Comparison of ENCODE assay signal across 15 cellular contexts in genomic region chrX:40074080-40074958, GRCh38.
"Had no signal": no experiment of that assay in that cellular context is flagged by ENCODE, and none has a peak within 500 bp of the region (broad histone marks: within the 10 kb centered on the region; RNA-seq: fewer than 3 reads in every experiment).

No MANE protein-coding gene starts in this region.

- H3K4me3 Mint-ChIP-seq: dendritic cell treated with granulocyte-macrophage colony-stimulating factor and Interleukin-4, amounts not matched to agents 40 ng/mL and 50 ng/mL, for 4 days; naive thymus-derived CD4-positive, alpha-beta T cell; stimulated activated naive B cell treated with anti-CD40 and anti-IgM and Interleukin-4, amounts not matched to agents 10 μg/mL and 1 μg/mL and 100 μg/mL, for 72 hours; stimulated activated naive CD8-positive, alpha-beta T cell treated with anti-CD3 and anti-CD28 coated beads, Interleukin-15, amount 100 ng/mL, for 72 hours; type B pancreatic cell had no signal

- H3K4me1 ChIP-seq: foreskin keratinocyte had no signal

- H3K27ac ChIP-seq: foreskin keratinocyte, heart left ventricle, neutrophil, right atrium auricular region, sigmoid colon had no signal

- H3K9me3 Mint-ChIP-seq: dendritic cell treated with granulocyte-macrophage colony-stimulating factor and Interleukin-4, amounts not matched to agents 40 ng/mL and 50 ng/mL, for 4 days; naive thymus-derived CD4-positive, alpha-beta T cell; stimulated activated naive B cell treated with anti-CD40 and anti-IgM and Interleukin-4, amounts not matched to agents 10 μg/mL and 1 μg/mL and 100 μg/mL, for 72 hours; stimulated activated naive CD8-positive, alpha-beta T cell treated with anti-CD3 and anti-CD28 coated beads, Interleukin-15, amount 100 ng/mL, for 72 hours; type B pancreatic cell had no signal

- ATAC-seq: foreskin keratinocyte; heart left ventricle; naive thymus-derived CD4-positive, alpha-beta T cell; stimulated activated naive B cell treated with anti-CD40 and anti-IgM and Interleukin-4, amounts not matched to agents 10 μg/mL and 1 μg/mL and 100 μg/mL, for 72 hours; stimulated activated naive CD8-positive, alpha-beta T cell treated with anti-CD3 and anti-CD28 coated beads, Interleukin-15, amount 100 ng/mL, for 72 hours had no signal

- H3K27ac Mint-ChIP-seq: dendritic cell treated with granulocyte-macrophage colony-stimulating factor and Interleukin-4, amounts not matched to agents 40 ng/mL and 50 ng/mL, for 4 days; naive thymus-derived CD4-positive, alpha-beta T cell; stimulated activated naive CD8-positive, alpha-beta T cell treated with anti-CD3 and anti-CD28 coated beads, Interleukin-15, amount 100 ng/mL, for 72 hours; type B pancreatic cell had no signal

- H3K9me3 ChIP-seq: heart left ventricle, neutrophil, right atrium auricular region, sigmoid colon had no signal

- H3K27me3 Mint-ChIP-seq: naive thymus-derived CD4-positive, alpha-beta T cell; stimulated activated naive CD8-positive, alpha-beta T cell treated with anti-CD3 and anti-CD28 coated beads, Interleukin-15, amount 100 ng/mL, for 72 hours; type B pancreatic cell had no signal

- H3K4me3 ChIP-seq: heart left ventricle, right atrium auricular region, sigmoid colon, smooth muscle cell had no signal

- H3K4me2 ChIP-seq: smooth muscle cell had no signal

- DNase-seq: erythroblast; foreskin keratinocyte; heart left ventricle; kidney glomerular epithelial cell; mammary epithelial cell; naive thymus-derived CD4-positive, alpha-beta T cell; sigmoid colon; stimulated activated CD4-positive, alpha-beta T cell treated with anti-CD3 and anti-CD28 coated beads, Interleukin-4, amount 100 ng/mL, for 24 hours; stimulated activated naive B cell treated with anti-CD40 and anti-IgM and Interleukin-4, amounts not matched to agents 10 μg/mL and 1 μg/mL and 100 μg/mL, for 72 hours; stimulated activated naive CD8-positive, alpha-beta T cell treated with anti-CD3 and anti-CD28 coated beads, Interleukin-15, amount 100 ng/mL, for 72 hours had no signal

- H3K27me3 ChIP-seq: foreskin keratinocyte, neutrophil, right atrium auricular region, sigmoid colon had no signal
